ENCODE assay signal across 8 cellular contexts in genomic region chr3:138835177-138835757, GRCh38. TPM values are rescaled to one million over a fixed set of nuclear protein-coding genes. Genes with fewer than 3 reads are reported as not detected.
A peak's percentile ranks its signal among the peaks of the same experiment; 100 is the strongest.
DNase-seq lines count a peak whose midpoint lies in the region; ATAC-seq lines count a peak whose summit lies in the region.

No MANE protein-coding gene starts in this region.

- peaks cover 0 to 1% (median 0%) of the 10 kb centered on the region in 7 donors for H3K9me3 Mint-ChIP-seq in CD4-positive, CD25-positive, alpha-beta regulatory T cell
- H3K9me3 Mint-ChIP-seq in stimulated activated memory B cell treated with anti-CD40 and anti-IgM and Interleukin-4, amounts not matched to agents 10 μg/mL and 1 μg/mL and 100 μg/mL, for 72 hours, result no peaks in the 10 kb centered on the region

- H3K27ac Mint-ChIP-seq in CD4-positive, CD25-positive, alpha-beta regulatory T cell, result peak overlapping the region; percentile 96 to 99 (median 99)
- H3K27ac Mint-ChIP-seq in stimulated activated memory B cell treated with anti-CD40 and anti-IgM and Interleukin-4, amounts not matched to agents 10 μg/mL and 1 μg/mL and 100 μg/mL, for 72 hours, result peak overlapping the region; percentile 97

- peak overlapping the region; percentile 94 for H3K9ac ChIP-seq in adipocyte (ENCODE audit: low read length)

- peaks cover 25% of the 10 kb centered on the region for H3K4me1 ChIP-seq in CD4-positive, CD25-positive, alpha-beta regulatory T cell (ENCODE audit: control insufficient read depth, insufficient read depth, low read length, poor library complexity, severe bottlenecking)
- peaks cover 13% of the 10 kb centered on the region for H3K4me1 ChIP-seq in adipocyte (ENCODE audit: control insufficient read depth, insufficient read depth, low read length)

- H3K27me3 Mint-ChIP-seq in CD4-positive, CD25-positive, alpha-beta regulatory T cell, result peaks cover 5% of the 10 kb centered on the region
- no peaks in the 10 kb centered on the region for H3K27me3 Mint-ChIP-seq in stimulated activated memory B cell treated with anti-CD40 and anti-IgM and Interleukin-4, amounts not matched to agents 10 μg/mL and 1 μg/mL and 100 μg/mL, for 72 hours

- H3K27me3 ChIP-seq in CD4-positive, CD25-positive, alpha-beta regulatory T cell (ENCODE audit: control insufficient read depth, insufficient read depth, low read length), result no peaks in the 10 kb centered on the region
- H3K27me3 ChIP-seq in adipocyte (replicated peaks; ENCODE audit: control insufficient read depth, insufficient read depth, low read length), result no peaks in the 10 kb centered on the region

- H3K9me3 ChIP-seq in CD4-positive, CD25-positive, alpha-beta regulatory T cell (ENCODE audit: control insufficient read depth in 2 of 2, low read length in 2 of 2), result no peaks in the 10 kb centered on the region
- H3K9me3 ChIP-seq in adipocyte (ENCODE audit: control insufficient read depth, low read length), result no peaks in the 10 kb centered on the region
- no peaks in the 10 kb centered on the region for H3K9me3 ChIP-seq in iPS-18c (ENCODE audit: control insufficient read depth, insufficient read depth, low read length)

- H3K4me1 Mint-ChIP-seq in CD4-positive, CD25-positive, alpha-beta regulatory T cell, result peaks cover 16 to 35% (median 22%) of the 10 kb centered on the region in 4 donors
- peaks cover 29% of the 10 kb centered on the region for H3K4me1 Mint-ChIP-seq in stimulated activated memory B cell treated with anti-CD40 and anti-IgM and Interleukin-4, amounts not matched to agents 10 μg/mL and 1 μg/mL and 100 μg/mL, for 72 hours

- peaks cover 6% of the 10 kb centered on the region for H3K36me3 Mint-ChIP-seq in CD4-positive, CD25-positive, alpha-beta regulatory T cell
- H3K36me3 Mint-ChIP-seq in stimulated activated memory B cell treated with anti-CD40 and anti-IgM and Interleukin-4, amounts not matched to agents 10 μg/mL and 1 μg/mL and 100 μg/mL, for 72 hours, result peaks cover 2% of the 10 kb centered on the region

- no peaks in the 10 kb centered on the region for H3K36me3 ChIP-seq in CD4-positive, CD25-positive, alpha-beta regulatory T cell (ENCODE audit: control insufficient read depth, insufficient read depth, low read length)
- H3K36me3 ChIP-seq in adipocyte (ENCODE audit: control insufficient read depth, insufficient read depth, low read length, severe bottlenecking), result no peaks in the 10 kb centered on the region

- H3K4me3 Mint-ChIP-seq in CD4-positive, CD25-positive, alpha-beta regulatory T cell, result peak overlapping the region; percentile 89 to 99 (median 94)
- H3K4me3 Mint-ChIP-seq in stimulated activated memory B cell treated with anti-CD40 and anti-IgM and Interleukin-4, amounts not matched to agents 10 μg/mL and 1 μg/mL and 100 μg/mL, for 72 hours, result peak overlapping the region; percentile 97

- ATAC-seq in CD4-positive, CD25-positive, alpha-beta regulatory T cell (ENCODE audit: low read depth in 2 of 2), result no peak
- peak; percentile 2 for ATAC-seq in HG02678 (IDR thresholded peaks at IDR 0.05; ENCODE audit: unreplicated experiment)
- ATAC-seq in stimulated activated memory B cell treated with anti-CD40 and anti-IgM and Interleukin-4, amounts not matched to agents 10 μg/mL and 1 μg/mL and 100 μg/mL, for 72 hours, result no peak

- peak overlapping the region; percentile 79 for H3K4me3 ChIP-seq in CD4-positive, CD25-positive, alpha-beta regulatory T cell (ENCODE audit: low read depth, low read length)
- H3K4me3 ChIP-seq in adipocyte (ENCODE audit: low read length) (peak overlapping the region; percentile 92), iPS-18c (ENCODE audit: insufficient read depth, low read depth, low read length) (peak overlapping the region; percentile 45)

- H3K27ac ChIP-seq in CD4-positive, CD25-positive, alpha-beta regulatory T cell (ENCODE audit: insufficient read depth, low read length, poor library complexity, severe bottlenecking), result peak overlapping the region; percentile 75

- peak in 1 of 3 donors; percentile 46 for DNase-seq in CD4-positive, CD25-positive, alpha-beta regulatory T cell
- no peak for DNase-seq in adipocyte (ENCODE audit: low read depth)
- no peak for DNase-seq in epidermal melanocyte (ENCODE audit: insufficient read length, low spot score)
- no peak for DNase-seq in SIG-M5 (lab: John Stamatoyannopoulos, UW)
- DNase-seq in AG08396 (ENCODE audit: low spot score), result no peak

RNA-seq across cellular contexts. Expression of gene PIK3CB, which starts 0.5 kb away (rescaled TPM):
- 29.2 TPM for total RNA-seq in CD4-positive, CD25-positive, alpha-beta regulatory T cell
- 10 to 100 TPM; 10.3 to 16.4 (median 13.3) TPM for polyA plus RNA-seq in CD4-positive, CD25-positive, alpha-beta regulatory T cell
